2 cellular contexts compared by ENCODE assay signal in the genomic region with DNA sequence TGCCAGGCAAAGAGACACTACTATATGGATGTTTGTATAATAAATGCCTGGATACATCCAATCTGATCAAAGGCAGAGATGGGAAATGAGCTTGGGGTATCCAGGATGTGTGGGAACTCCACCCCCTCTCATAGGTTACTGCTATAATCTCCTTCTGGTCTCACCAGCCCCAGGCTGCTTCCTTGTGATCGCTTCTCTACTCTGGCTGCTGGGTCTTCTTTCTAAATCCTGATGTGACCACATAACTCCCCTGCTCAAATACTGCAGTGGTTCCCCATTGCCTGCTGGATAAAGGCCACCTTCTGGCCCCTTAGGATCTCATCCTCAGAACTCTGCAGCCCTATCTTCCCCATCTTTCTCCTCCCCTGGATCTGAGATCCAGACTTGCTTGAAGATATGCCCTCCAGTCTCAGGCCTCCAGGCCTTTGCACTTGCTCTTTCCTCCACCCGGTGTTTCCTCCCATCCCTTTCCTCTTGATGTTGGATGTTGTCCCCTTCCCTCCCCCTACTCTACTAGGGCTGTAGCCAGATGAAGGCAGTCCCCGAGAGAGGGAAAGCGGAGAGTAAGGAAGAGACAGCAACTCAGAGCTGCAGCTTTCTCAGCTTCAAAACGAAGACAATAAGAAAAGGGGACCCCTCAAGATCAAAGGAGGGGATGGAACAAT.
TF ChIP-seq lines count a peak whose summit lies in the region.

No MANE protein-coding gene starts in this region.

TF ChIP-seq in liver, 16 proteins besides CTCF, POLR2A, EP300 and RAD21:
- TF ChIP-seq, protein P1, sequence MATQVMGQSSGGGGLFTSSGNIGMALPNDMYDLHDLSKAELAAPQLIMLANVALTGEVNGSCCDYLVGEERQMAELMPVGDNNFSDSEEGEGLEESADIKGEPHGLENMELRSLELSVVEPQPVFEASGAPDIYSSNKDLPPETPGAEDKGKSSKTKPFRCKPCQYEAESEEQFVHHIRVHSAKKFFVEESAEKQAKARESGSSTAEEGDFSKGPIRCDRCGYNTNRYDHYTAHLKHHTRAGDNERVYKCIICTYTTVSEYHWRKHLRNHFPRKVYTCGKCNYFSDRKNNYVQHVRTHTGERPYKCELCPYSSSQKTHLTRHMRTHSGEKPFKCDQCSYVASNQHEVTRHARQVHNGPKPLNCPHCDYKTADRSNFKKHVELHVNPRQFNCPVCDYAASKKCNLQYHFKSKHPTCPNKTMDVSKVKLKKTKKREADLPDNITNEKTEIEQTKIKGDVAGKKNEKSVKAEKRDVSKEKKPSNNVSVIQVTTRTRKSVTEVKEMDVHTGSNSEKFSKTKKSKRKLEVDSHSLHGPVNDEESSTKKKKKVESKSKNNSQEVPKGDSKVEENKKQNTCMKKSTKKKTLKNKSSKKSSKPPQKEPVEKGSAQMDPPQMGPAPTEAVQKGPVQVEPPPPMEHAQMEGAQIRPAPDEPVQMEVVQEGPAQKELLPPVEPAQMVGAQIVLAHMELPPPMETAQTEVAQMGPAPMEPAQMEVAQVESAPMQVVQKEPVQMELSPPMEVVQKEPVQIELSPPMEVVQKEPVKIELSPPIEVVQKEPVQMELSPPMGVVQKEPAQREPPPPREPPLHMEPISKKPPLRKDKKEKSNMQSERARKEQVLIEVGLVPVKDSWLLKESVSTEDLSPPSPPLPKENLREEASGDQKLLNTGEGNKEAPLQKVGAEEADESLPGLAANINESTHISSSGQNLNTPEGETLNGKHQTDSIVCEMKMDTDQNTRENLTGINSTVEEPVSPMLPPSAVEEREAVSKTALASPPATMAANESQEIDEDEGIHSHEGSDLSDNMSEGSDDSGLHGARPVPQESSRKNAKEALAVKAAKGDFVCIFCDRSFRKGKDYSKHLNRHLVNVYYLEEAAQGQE (IDR thresholded peaks at IDR 0.05) = peak; percentile 21
- TF ChIP-seq HNF4A (conservative IDR thresholded peaks at IDR 0.05) = no peak

TF ChIP-seq in HepG2, 621 proteins besides CTCF, POLR2A, EP300 and RAD21:
- TF ChIP-seq, protein P2, sequence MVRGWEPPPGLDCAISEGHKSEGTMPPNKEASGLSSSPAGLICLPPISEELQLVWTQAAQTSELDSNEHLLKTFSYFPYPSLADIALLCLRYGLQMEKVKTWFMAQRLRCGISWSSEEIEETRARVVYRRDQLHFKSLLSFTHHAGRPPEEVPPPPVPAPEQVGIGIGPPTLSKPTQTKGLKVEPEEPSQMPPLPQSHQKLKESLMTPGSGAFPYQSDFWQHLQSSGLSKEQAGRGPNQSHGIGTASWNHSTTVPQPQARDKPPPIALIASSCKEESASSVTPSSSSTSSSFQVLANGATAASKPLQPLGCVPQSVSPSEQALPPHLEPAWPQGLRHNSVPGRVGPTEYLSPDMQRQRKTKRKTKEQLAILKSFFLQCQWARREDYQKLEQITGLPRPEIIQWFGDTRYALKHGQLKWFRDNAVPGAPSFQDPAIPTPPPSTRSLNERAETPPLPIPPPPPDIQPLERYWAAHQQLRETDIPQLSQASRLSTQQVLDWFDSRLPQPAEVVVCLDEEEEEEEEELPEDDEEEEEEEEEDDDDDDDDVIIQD (CRISPR knock-in tag; IDR thresholded peaks at IDR 0.05; ENCODE audit: low read depth) = no peak
- TF ChIP-seq NFATC3 (CRISPR knock-in tag; IDR thresholded peaks at IDR 0.05) (no peak), PITX1 (CRISPR knock-in tag; IDR thresholded peaks at IDR 0.05) (no peak), NRL (CRISPR knock-in tag; IDR thresholded peaks at IDR 0.05; ENCODE audit: borderline replicate concordance) (no peak), TCF7L2 (IDR thresholded peaks at IDR 0.05; ENCODE audit: low read depth, low read length) (no peak), PHF8 (CRISPR knock-in tag; IDR thresholded peaks at IDR 0.05) (no peak), ZFAT (CRISPR knock-in tag; conservative IDR thresholded peaks at IDR 0.05) (no peak), MTF1 (CRISPR knock-in tag; IDR thresholded peaks at IDR 0.05) (no peak), U2AF2 (IDR thresholded peaks at IDR 0.05; ENCODE audit: low read depth, low read length) (no peak), ESRRA (CRISPR knock-in tag; IDR thresholded peaks at IDR 0.05; ENCODE audit: low read depth) (no peak), ZNF337 (CRISPR knock-in tag; IDR thresholded peaks at IDR 0.05; ENCODE audit: borderline replicate concordance, low read depth) (no peak), FOXK2 (IDR thresholded peaks at IDR 0.05) (no peak), SATB2 (CRISPR knock-in tag; IDR thresholded peaks at IDR 0.05) (no peak)
- TF ChIP-seq, protein P3, sequence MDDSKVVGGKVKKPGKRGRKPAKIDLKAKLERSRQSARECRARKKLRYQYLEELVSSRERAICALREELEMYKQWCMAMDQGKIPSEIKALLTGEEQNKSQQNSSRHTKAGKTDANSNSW (CRISPR knock-in tag; IDR thresholded peaks at IDR 0.05; ENCODE audit: borderline replicate concordance) = no peak
- TF ChIP-seq, protein P4, sequence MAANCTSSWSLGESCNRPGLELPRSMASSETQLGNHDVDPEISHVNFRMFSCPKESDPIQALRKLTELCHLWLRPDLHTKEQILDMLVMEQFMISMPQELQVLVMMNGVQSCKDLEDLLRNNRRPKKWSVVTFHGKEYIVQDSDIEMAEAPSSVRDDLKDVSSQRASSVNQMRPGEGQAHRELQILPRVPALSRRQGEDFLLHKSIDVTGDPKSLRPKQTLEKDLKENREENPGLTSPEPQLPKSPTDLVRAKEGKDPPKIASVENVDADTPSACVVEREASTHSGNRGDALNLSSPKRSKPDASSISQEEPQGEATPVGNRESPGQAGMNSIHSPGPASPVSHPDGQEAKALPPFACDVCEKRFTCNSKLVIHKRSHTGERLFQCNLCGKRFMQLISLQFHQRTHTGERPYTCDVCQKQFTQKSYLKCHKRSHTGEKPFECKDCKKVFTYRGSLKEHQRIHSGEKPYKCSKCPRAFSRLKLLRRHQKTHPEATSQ (CRISPR knock-in tag; IDR thresholded peaks at IDR 0.05; ENCODE audit: borderline replicate concordance) = no peak
- TF ChIP-seq, protein P5, sequence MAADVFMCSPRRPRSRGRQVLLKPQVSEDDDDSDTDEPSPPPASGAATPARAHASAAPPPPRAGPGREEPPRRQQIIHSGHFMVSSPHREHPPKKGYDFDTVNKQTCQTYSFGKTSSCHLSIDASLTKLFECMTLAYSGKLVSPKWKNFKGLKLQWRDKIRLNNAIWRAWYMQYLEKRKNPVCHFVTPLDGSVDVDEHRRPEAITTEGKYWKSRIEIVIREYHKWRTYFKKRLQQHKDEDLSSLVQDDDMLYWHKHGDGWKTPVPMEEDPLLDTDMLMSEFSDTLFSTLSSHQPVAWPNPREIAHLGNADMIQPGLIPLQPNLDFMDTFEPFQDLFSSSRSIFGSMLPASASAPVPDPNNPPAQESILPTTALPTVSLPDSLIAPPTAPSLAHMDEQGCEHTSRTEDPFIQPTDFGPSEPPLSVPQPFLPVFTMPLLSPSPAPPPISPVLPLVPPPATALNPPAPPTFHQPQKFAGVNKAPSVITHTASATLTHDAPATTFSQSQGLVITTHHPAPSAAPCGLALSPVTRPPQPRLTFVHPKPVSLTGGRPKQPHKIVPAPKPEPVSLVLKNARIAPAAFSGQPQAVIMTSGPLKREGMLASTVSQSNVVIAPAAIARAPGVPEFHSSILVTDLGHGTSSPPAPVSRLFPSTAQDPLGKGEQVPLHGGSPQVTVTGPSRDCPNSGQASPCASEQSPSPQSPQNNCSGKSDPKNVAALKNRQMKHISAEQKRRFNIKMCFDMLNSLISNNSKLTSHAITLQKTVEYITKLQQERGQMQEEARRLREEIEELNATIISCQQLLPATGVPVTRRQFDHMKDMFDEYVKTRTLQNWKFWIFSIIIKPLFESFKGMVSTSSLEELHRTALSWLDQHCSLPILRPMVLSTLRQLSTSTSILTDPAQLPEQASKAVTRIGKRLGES (CRISPR knock-in tag; IDR thresholded peaks at IDR 0.05; ENCODE audit: borderline replicate concordance) = no peak
TF ChIP-seq in HepG2: peak in this region for 0.
